ENCODE assay signal across 1 cellular context in the genomic region with DNA sequence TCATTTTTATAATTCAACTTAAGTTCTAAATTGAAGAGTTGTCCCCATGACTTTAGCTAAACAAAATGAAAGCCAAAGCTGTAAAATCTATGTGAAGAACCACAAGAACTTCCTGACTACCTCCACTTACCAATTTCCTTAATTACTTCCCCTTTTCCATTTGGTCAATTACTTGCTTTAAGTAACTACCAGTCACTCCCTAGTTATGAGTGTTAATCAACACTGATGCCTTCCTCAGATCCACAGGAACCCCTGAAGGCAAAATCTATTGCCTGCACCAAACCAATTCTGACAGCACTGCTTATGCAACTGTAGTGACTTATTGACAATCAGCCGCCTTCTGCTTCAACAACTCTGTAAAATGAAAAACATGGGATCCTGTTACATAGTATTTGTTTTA.
TF ChIP-seq lines count a peak whose summit lies in the region.

No MANE protein-coding gene starts in this region.

TF ChIP-seq in K562, 482 proteins besides CTCF, POLR2A, EP300 and RAD21:
- peak; percentile 92 for TF ChIP-seq HMBOX1 (IDR thresholded peaks at IDR 0.05)
- no peak for TF ChIP-seq THRAP3 (IDR thresholded peaks at IDR 0.05; ENCODE audit: borderline replicate concordance)
